Comparison of ENCODE assay signal across 12 cellular contexts in genomic region chr2:186919272-186919671, GRCh38.
DNase-seq lines count a peak whose midpoint lies in the region; ATAC-seq and TF ChIP-seq lines count a peak whose summit lies in the region.
"Had no signal": no experiment of that assay in that cellular context is flagged by ENCODE, and none has a peak within 500 bp of the region (broad histone marks: within the 10 kb centered on the region; RNA-seq: fewer than 3 reads in every experiment).

No MANE protein-coding gene starts in this region.

- DNase-seq in DMS 273 treated with DMSO at 0.1 percent for 48 hours (lab: John Stamatoyannopoulos, UW) = peak; percentile 11
- peak; percentile 83 for DNase-seq in LHCN-M2 (ENCODE audit: low read depth)
- peak; percentile 89 for DNase-seq in choroid plexus epithelial cell (ENCODE audit: low read depth)
- DNase-seq in mesenchymal stem cell = peak; percentile 95
- no peak for DNase-seq in ecto neural progenitor cell (ENCODE audit: low spot score)
- no peak for DNase-seq in OCI-LY7 (ENCODE audit: low spot score)
- no peak for DNase-seq in NCI-H1436 (lab: John Stamatoyannopoulos, UW)
- DNase-seq in natural killer cell treated with Interleukin-12 subunit alpha and Interleukin-12 subunit beta and Interleukin-15 and Interleukin-18, amount 100 ng/mL, for 72 hours (ENCODE audit: low spot score) = no peak
- DNase-seq: activated CD4-positive, CD25-positive, alpha-beta regulatory T cell treated with anti-CD3 and anti-CD28 coated beads, Interleukin-2, amount 50 U/mL, for 72 hours had no signal

- H3K79me2 ChIP-seq in OCI-LY7 (ENCODE audit: insufficient read depth, low read depth, low read length) = no peaks in the 10 kb centered on the region

- no peak overlapping the region for H2BK5ac ChIP-seq in mesenchymal stem cell (ENCODE audit: low read depth, low read length, poor library complexity, severe bottlenecking)

- no peak overlapping the region for H3K23ac ChIP-seq in mesenchymal stem cell (ENCODE audit: low read length in 2 of 2)

- no peak overlapping the region for H4K91ac ChIP-seq in mesenchymal stem cell (ENCODE audit: low read length)

- H3K4ac ChIP-seq in mesenchymal stem cell (ENCODE audit: low read depth in 1 of 2, low read length in 2 of 2) = no peak overlapping the region

- H3K79me1 ChIP-seq in mesenchymal stem cell (replicated peaks; ENCODE audit: low read length, poor library complexity, severe bottlenecking) = no peaks in the 10 kb centered on the region

- H2BK15ac ChIP-seq in mesenchymal stem cell (ENCODE audit: low read depth, poor library complexity, severe bottlenecking) = no peak overlapping the region

- no peaks in the 10 kb centered on the region for H3K27me3 ChIP-seq in mesenchymal stem cell (ENCODE audit: control insufficient read depth in 1 of 2, insufficient read depth in 1 of 2, low read length in 2 of 2)

- no peaks in the 10 kb centered on the region for H3K27me3 Mint-ChIP-seq in natural killer cell treated with Interleukin-12 subunit alpha and Interleukin-12 subunit beta and Interleukin-15 and Interleukin-18, amount 100 ng/mL, for 72 hours
- H3K27me3 Mint-ChIP-seq: IgD-negative memory B cell had no signal

- no peak overlapping the region for H2BK12ac ChIP-seq in mesenchymal stem cell (ENCODE audit: low read length in 2 of 2)

- H3K9me3 ChIP-seq in mesenchymal stem cell (ENCODE audit: control insufficient read depth, low read length) (no peaks in the 10 kb centered on the region), OCI-LY7 (ENCODE audit: low read length) (no peaks in the 10 kb centered on the region)

- H3K9me3 Mint-ChIP-seq in natural killer cell treated with Interleukin-12 subunit alpha and Interleukin-12 subunit beta and Interleukin-15 and Interleukin-18, amount 100 ng/mL, for 72 hours = peaks cover 3% of the 10 kb centered on the region

- H4K8ac ChIP-seq in mesenchymal stem cell (ENCODE audit: low read length) = no peak overlapping the region

- ATAC-seq in natural killer cell treated with Interleukin-12 subunit alpha and Interleukin-12 subunit beta and Interleukin-15 and Interleukin-18, amount 100 ng/mL, for 72 hours = no peak
- ATAC-seq: Right ventricle myocardium inferior had no signal

- H3K36me3 ChIP-seq in mesenchymal stem cell (ENCODE audit: control insufficient read depth in 1 of 2, insufficient read depth in 2 of 2, low read depth in 1 of 2, low read length in 2 of 2) (no peaks in the 10 kb centered on the region), OCI-LY7 (ENCODE audit: insufficient read depth, low read length) (no peaks in the 10 kb centered on the region)

- H3K4me3 ChIP-seq in choroid plexus epithelial cell (ENCODE audit: low read depth, low read length) (no peak overlapping the region), mesenchymal stem cell (ENCODE audit: insufficient read depth in 1 of 2, low read depth in 1 of 2, low read length in 2 of 2) (no peak overlapping the region), OCI-LY7 (ENCODE audit: low read depth, low read length, poor library complexity, severe bottlenecking) (no peak overlapping the region)
- H3K4me3 ChIP-seq: coronary artery had no signal

- no peak overlapping the region for H3K27ac Mint-ChIP-seq in natural killer cell treated with Interleukin-12 subunit alpha and Interleukin-12 subunit beta and Interleukin-15 and Interleukin-18, amount 100 ng/mL, for 72 hours
- H3K27ac Mint-ChIP-seq: IgD-negative memory B cell had no signal

- CTCF ChIA-PET in OCI-LY7 (lab: Charles Lee; ENCODE audit: unreplicated experiment) = no interaction called here

- intact Hi-C loops in OCI-LY7 (cut with micrococcal nuclease; ENCODE audit: unreplicated experiment) = no loop called here

- no peak overlapping the region for H2BK120ac ChIP-seq in mesenchymal stem cell (ENCODE audit: low read depth, low read length)

- no peak for TF ChIP-seq CTCF in choroid plexus epithelial cell (conservative IDR thresholded peaks at IDR 0.05; ENCODE audit: low read depth, low read length)
- no peak for TF ChIP-seq CTCF in OCI-LY7 (conservative IDR thresholded peaks at IDR 0.05; ENCODE audit: low read length)

- H4K20me1 ChIP-seq in OCI-LY7 (ENCODE audit: insufficient read depth, low read length) = no peaks in the 10 kb centered on the region

- no peaks in the 10 kb centered on the region for H3K36me3 Mint-ChIP-seq in natural killer cell treated with Interleukin-12 subunit alpha and Interleukin-12 subunit beta and Interleukin-15 and Interleukin-18, amount 100 ng/mL, for 72 hours
- H3K36me3 Mint-ChIP-seq: IgD-negative memory B cell had no signal

- H3K4me1 ChIP-seq in mesenchymal stem cell (ENCODE audit: control insufficient read depth, insufficient read depth, low read depth, low read length) = no peaks in the 10 kb centered on the region
- no peaks in the 10 kb centered on the region for H3K4me1 ChIP-seq in OCI-LY7 (ENCODE audit: insufficient read depth, low read length, poor library complexity, severe bottlenecking)

- H3K9me2 ChIP-seq in OCI-LY7 (ENCODE audit: insufficient read depth, low read length) = no peaks in the 10 kb centered on the region

- no peaks in the 10 kb centered on the region for H3K4me1 Mint-ChIP-seq in natural killer cell treated with Interleukin-12 subunit alpha and Interleukin-12 subunit beta and Interleukin-15 and Interleukin-18, amount 100 ng/mL, for 72 hours (ENCODE audit: low read depth in 2 of 2)
- H3K4me1 Mint-ChIP-seq: IgD-negative memory B cell had no signal

- H3K18ac ChIP-seq in mesenchymal stem cell (ENCODE audit: low read depth in 1 of 2, low read length in 2 of 2) = no peak overlapping the region

- H3K14ac ChIP-seq in mesenchymal stem cell (ENCODE audit: low read length in 2 of 2) = no peak overlapping the region

- H3K4me2 ChIP-seq in mesenchymal stem cell (ENCODE audit: low read length, poor library complexity, severe bottlenecking) (no peak overlapping the region), OCI-LY7 (ENCODE audit: low read length) (no peak overlapping the region)

- no peak overlapping the region for H2AFZ ChIP-seq in mesenchymal stem cell (ENCODE audit: low read depth, low read length)
- H2AFZ ChIP-seq in OCI-LY7 (ENCODE audit: low read length) = no peak overlapping the region

- H2AK5ac ChIP-seq in mesenchymal stem cell (ENCODE audit: low read length, severe bottlenecking) = no peak overlapping the region

- 17% methylated on average over 1 of the region's 2 CpGs for WGBS in mesenchymal stem cell

- POLR2A ChIA-PET in OCI-LY7 (lab: Charles Lee) = interaction anchor here (1.0 to 2.6 kb wide), 3 partner anchors 10 to 248 kb away, joined by 3 to 15 read pairs (median 5); no protein-coding TSS in a partner anchor

- no peak overlapping the region for H3K9ac ChIP-seq in mesenchymal stem cell (ENCODE audit: low read length)

- H3K4me3 Mint-ChIP-seq in natural killer cell treated with Interleukin-12 subunit alpha and Interleukin-12 subunit beta and Interleukin-15 and Interleukin-18, amount 100 ng/mL, for 72 hours = no peak overlapping the region
- H3K4me3 Mint-ChIP-seq: IgD-negative memory B cell had no signal

- BruUV-seq in OCI-LY7 (replicated peaks; lab: Mats Ljungman, UMichigan) = no TSS peak

- H3K27ac ChIP-seq in mesenchymal stem cell (ENCODE audit: low read length, poor library complexity, severe bottlenecking) (no peak overlapping the region), OCI-LY7 (ENCODE audit: low read depth, low read length, poor library complexity, severe bottlenecking) (no peak overlapping the region)
- H3K27ac ChIP-seq: coronary artery had no signal

Comparison
In these comparisons a context has a peak if more than half of its experiments do, and no peak if none do; other contexts are left out.
1. DNase-seq: peak in DMS 273 treated with DMSO at 0.1 percent for 48 hours (single experiment), LHCN-M2 (single experiment), choroid plexus epithelial cell (single experiment) and mesenchymal stem cell (single experiment); none in ecto neural progenitor cell (single experiment), OCI-LY7 (single experiment), NCI-H1436 (single experiment) and natural killer cell treated with Interleukin-12 subunit alpha and Interleukin-12 subunit beta and Interleukin-15 and Interleukin-18, amount 100 ng/mL, for 72 hours (single experiment).